ENCODE assay signal across 8 cellular contexts in genomic region chrX:107710617-107711391, GRCh38.
DNase-seq lines count a peak whose midpoint lies in the region; ATAC-seq and TF ChIP-seq lines count a peak whose summit lies in the region.

No MANE protein-coding gene starts in this region.

- peaks cover 46% of the 10 kb centered on the region for H3K4me1 Mint-ChIP-seq in activated naive CD4-positive, alpha-beta T cell treated with anti-CD3 and anti-CD28 coated beads for 36 hours (ENCODE audit: low read depth)

- CTCF ChIA-PET in activated naive CD4-positive, alpha-beta T cell treated with anti-CD3 and anti-CD28 coated beads for 36 hours (lab: Charles Lee), result interaction anchor here (0.7 to 2.4 kb wide), 4 partner anchors 13 to 38 kb away, joined by 3 to 14 read pairs (median 8); no protein-coding TSS in a partner anchor

- peak; percentile 97 for ATAC-seq in HG02870 (IDR thresholded peaks at IDR 0.05; ENCODE audit: unreplicated experiment)
- peak; percentile 78 for ATAC-seq in Right ventricle myocardium inferior
- ATAC-seq in psoas muscle, result peak in 3 of 4 donors; percentile 12 to 26 (median 17)

- peak overlapping the region; percentile 90 for H3K27ac Mint-ChIP-seq in activated naive CD4-positive, alpha-beta T cell treated with anti-CD3 and anti-CD28 coated beads for 36 hours

- no peaks in the 10 kb centered on the region for H3K27me3 Mint-ChIP-seq in activated naive CD4-positive, alpha-beta T cell treated with anti-CD3 and anti-CD28 coated beads for 36 hours (ENCODE audit: low read depth)

- H3K4me3 Mint-ChIP-seq in activated naive CD4-positive, alpha-beta T cell treated with anti-CD3 and anti-CD28 coated beads for 36 hours, result peak overlapping the region; percentile 53

- DNase-seq in activated gamma-delta T cell treated with Interleukin-2 at 50 U/mL for 16 hours, result peak; percentile 48
- DNase-seq in activated gamma-delta T cell (lab: John Stamatoyannopoulos, UW), result no peak
- DNase-seq in NOMO-1 (lab: John Stamatoyannopoulos, UW; ENCODE audit: unreplicated experiment in 2 of 2), result peak; percentile 90 to 96
- DNase-seq in activated naive CD4-positive, alpha-beta T cell treated with anti-CD3 and anti-CD28 coated beads for 36 hours, result peak; percentile 67
- DNase-seq in Right ventricle myocardium inferior (ENCODE audit: missing footprints), result no peak
- peak in 1 of 2 donors; percentile 48 for DNase-seq in psoas muscle
- DNase-seq in NCI-H446 (lab: John Stamatoyannopoulos, UW), result no peak

- WGBS in psoas muscle, 3 donors, result 26 to 41% (median 38%) methylated on average over 7 of the region's 7 CpGs

- peaks cover 10% of the 10 kb centered on the region for H3K36me3 Mint-ChIP-seq in activated naive CD4-positive, alpha-beta T cell treated with anti-CD3 and anti-CD28 coated beads for 36 hours (ENCODE audit: low read depth)

- peak overlapping the region; percentile 86 for H3K27ac ChIP-seq in psoas muscle

- peaks cover 0 to 5% (median 0%) of the 10 kb centered on the region in 3 donors for H3K27me3 ChIP-seq in psoas muscle (ENCODE audit: insufficient read depth in 3 of 3, low read length in 2 of 3)

- H3K9me3 ChIP-seq in psoas muscle, result no peaks in the 10 kb centered on the region

- peaks cover 5 to 7% of the 10 kb centered on the region in 2 donors for H3K36me3 ChIP-seq in psoas muscle (ENCODE audit: insufficient read depth in 1 of 2, low read depth in 1 of 2)

- H3K4me1 ChIP-seq in psoas muscle, result peaks cover 26% of the 10 kb centered on the region

- intact Hi-C loops in activated naive CD4-positive, alpha-beta T cell treated with anti-CD3 and anti-CD28 coated beads for 36 hours (cut with micrococcal nuclease), result loop anchor here (1.0 kb wide), 2 partner anchors 37 to 83 kb away; partner anchors contain the start of gene PRPS1
- intact Hi-C loops in Right ventricle myocardium inferior (cut with DNase I), result no loop called here
- intact Hi-C loops in psoas muscle (cut with DNase I), result loop anchor here in 1 of 2 donors (5.0 kb wide), 1 partner anchor 34 kb away; no protein-coding TSS in a partner anchor

- H3K9me3 Mint-ChIP-seq in activated naive CD4-positive, alpha-beta T cell treated with anti-CD3 and anti-CD28 coated beads for 36 hours, result no peaks in the 10 kb centered on the region

- no peak for TF ChIP-seq CTCF in psoas muscle (IDR thresholded peaks at IDR 0.05)

- H3K4me3 ChIP-seq in psoas muscle, result no peak overlapping the region

Comparison
In these comparisons a context has a peak if more than half of its experiments do, and no peak if none do; other contexts are left out.
1. DNase-seq: peak in activated gamma-delta T cell treated with Interleukin-2 at 50 U/mL for 16 hours (single experiment), NOMO-1 (2 of 2) and activated naive CD4-positive, alpha-beta T cell treated with anti-CD3 and anti-CD28 coated beads for 36 hours (single experiment); none in activated gamma-delta T cell (single experiment), Right ventricle myocardium inferior (single experiment) and NCI-H446 (0 of 2).
2. ATAC-seq: peak in every context shown above with its lines; median percentile 97 in HG02870; 78 in Right ventricle myocardium inferior; 17 in psoas muscle.